Comparison of ENCODE assay signal across 25 cellular contexts in genomic region chr6:11493979-11494378, GRCh38. TPM values are rescaled to one million over a fixed set of nuclear protein-coding genes. Genes with fewer than 3 reads are reported as not detected.
DNase-seq lines count a peak whose midpoint lies in the region; ATAC-seq and TF ChIP-seq lines count a peak whose summit lies in the region.
"Had no signal": no experiment of that assay in that cellular context is flagged by ENCODE, and none has a peak within 500 bp of the region (broad histone marks: within the 10 kb centered on the region; RNA-seq: fewer than 3 reads in every experiment).

No MANE protein-coding gene starts in this region.

- peaks cover 5% of the 10 kb centered on the region for H3K4me1 ChIP-seq in IMR-90 (ENCODE audit: control insufficient read depth, insufficient read depth, low read length)
- peaks cover 12% of the 10 kb centered on the region for H3K4me1 ChIP-seq in osteoblast (ENCODE audit: insufficient read depth, low read length)
- H3K4me1 ChIP-seq: uterus had no signal

- H3K36me3 Mint-ChIP-seq in natural killer cell: no peaks in the 10 kb centered on the region
- H3K36me3 Mint-ChIP-seq: activated naive CD4-positive, alpha-beta T cell treated with anti-CD3 and anti-CD28 coated beads, Interleukin-2, amount 50 U/mL, for 72 hours; naive thymus-derived CD4-positive, alpha-beta T cell; stimulated activated naive B cell treated with anti-CD40 and anti-IgM and Interleukin-4, amounts not matched to agents 10 μg/mL and 1 μg/mL and 100 μg/mL, for 72 hours had no signal

- H3K27ac Mint-ChIP-seq in natural killer cell: no peak overlapping the region
- H3K27ac Mint-ChIP-seq: activated naive CD4-positive, alpha-beta T cell treated with anti-CD3 and anti-CD28 coated beads, Interleukin-2, amount 50 U/mL, for 72 hours; activated T-helper 2 cell treated with anti-CD3 and anti-CD28 coated beads, Interferon-gamma antibody, Interleukin-2, Interleukin-4, amounts not matched to agents 10 μg/mL and 5 μg/mL and 100 μg/mL, durations not matched to agents 14 hours and 24 hours and 36 hours; naive thymus-derived CD4-positive, alpha-beta T cell had no signal

- H3K56ac ChIP-seq in IMR-90 (ENCODE audit: extremely low read depth, insufficient read depth, low read length): no peak overlapping the region

- POLR2A ChIA-PET in IMR-90 (lab: Charles Lee; ENCODE audit: unreplicated experiment): no interaction called here

- CTCF ChIA-PET in IMR-90 (lab: Yijun Ruan, JAX): interaction anchor here (0.6 to 1.2 kb wide), 3 partner anchors 322 to 475 kb away, joined by 3 read pairs; no protein-coding TSS in a partner anchor

- H3K27me3 ChIP-seq in IMR-90 (ENCODE audit: control insufficient read depth, insufficient read depth, low read length) (no peaks in the 10 kb centered on the region), osteoblast (ENCODE audit: insufficient read depth, low read length) (no peaks in the 10 kb centered on the region)
- H3K27me3 ChIP-seq: spleen, uterus had no signal

- no TSS peak for BruUV-seq in IMR-90 (replicated peaks; lab: Mats Ljungman, UMichigan)

- H3K4ac ChIP-seq in IMR-90 (ENCODE audit: low read depth, low read length): no peak overlapping the region

- intact Hi-C loops in IMR-90 (cut with micrococcal nuclease): loop anchor here (5.0 kb wide), 1 partner anchor 167 kb away; no protein-coding TSS in a partner anchor
- intact Hi-C loops in natural killer cell (cut with micrococcal nuclease): loop anchor here (10.0 kb wide), 1 partner anchor 539 kb away; no protein-coding TSS in a partner anchor
- intact Hi-C loops in Right ventricle myocardium superior (cut with DNase I): loop anchor here (10.0 kb wide), 1 partner anchor 319 kb away; no protein-coding TSS in a partner anchor

- no peak overlapping the region for H4K5ac ChIP-seq in IMR-90 (ENCODE audit: low read depth, low read length)

- no peaks in the 10 kb centered on the region for H3K9me3 Mint-ChIP-seq in natural killer cell
- H3K9me3 Mint-ChIP-seq: activated naive CD4-positive, alpha-beta T cell treated with anti-CD3 and anti-CD28 coated beads, Interleukin-2, amount 50 U/mL, for 72 hours; activated T-helper 2 cell treated with anti-CD3 and anti-CD28 coated beads, Interferon-gamma antibody, Interleukin-2, Interleukin-4, amounts not matched to agents 10 μg/mL and 5 μg/mL and 100 μg/mL, durations not matched to agents 14 hours and 24 hours and 36 hours; CD14-positive monocyte; naive thymus-derived CD4-positive, alpha-beta T cell had no signal

- no peak for TF ChIP-seq POLR2A in IMR-90 (IDR thresholded peaks at IDR 0.05; ENCODE audit: low read depth, low read length)

- no CpG with 5 or more reads among the region's 5 CpGs for WGBS in IMR-90 (ENCODE audit: extremely low coverage in 2 of 2, insufficient read length in 1 of 2), 2 experiments

- H3K9me3 ChIP-seq in IMR-90 (ENCODE audit: control insufficient read depth, insufficient read depth, low read length): no peaks in the 10 kb centered on the region
- no peaks in the 10 kb centered on the region for H3K9me3 ChIP-seq in osteoblast (ENCODE audit: low read depth, low read length)
- H3K9me3 ChIP-seq: heart right ventricle, spleen, uterus had no signal

- H2AFZ ChIP-seq in IMR-90 (replicated peaks; ENCODE audit: low read length, poor library complexity) (no peak overlapping the region), osteoblast (ENCODE audit: low read length) (no peak overlapping the region)

- no peak for TF ChIP-seq RAD21 in IMR-90 (IDR thresholded peaks at IDR 0.05; ENCODE audit: low read length)

- in situ Hi-C loops in IMR-90 (cut with MboI; ENCODE audit: low sequenced_read_pairs): loop anchor here (10.0 kb wide), 1 partner anchor 259 kb away; the partner anchor contains the start of gene NEDD9

- H2BK120ac ChIP-seq in IMR-90 (ENCODE audit: low read depth, low read length): no peak overlapping the region; the same call in 1 of the 2 replicates

- no peak overlapping the region for H3K23ac ChIP-seq in IMR-90 (ENCODE audit: low read depth, low read length)

- no peaks in the 10 kb centered on the region for H3K79me1 ChIP-seq in IMR-90 (ENCODE audit: low read depth in 1 of 2, low read length in 2 of 2)

- no peak overlapping the region for H3K18ac ChIP-seq in IMR-90 (ENCODE audit: low read depth, low read length)

- DNase-seq in D341Med (ENCODE audit: low spot score) (peak; percentile 37), IMR-90 (no peak), astrocyte of the hippocampus (ENCODE audit: low read depth, low spot score) (peak; percentile 47), osteoblast (ENCODE audit: insufficient read length, low spot score, missing footprints) (peak; percentile 50), natural killer cell (no peak), Right ventricle myocardium superior (no peak)
- DNase-seq: activated CD8-positive, alpha-beta memory T cell treated with anti-CD3 and anti-CD28 coated beads, Interleukin-2, amount 50 U/mL, for 48 hours; GOT3; heart right ventricle; Kasumi-1; naive thymus-derived CD4-positive, alpha-beta T cell; NCI-H1048; NCI-H1694 treated with DMSO at 0.1 percent for 48 hours; NCI-H69; spleen; stimulated activated CD4-positive, alpha-beta T cell treated with anti-CD3 and anti-CD28 coated beads, Interleukin-4, amount 100 ng/mL, for 1 hour; stimulated activated naive B cell treated with anti-CD40 and anti-IgM and Interleukin-4, amounts not matched to agents 10 μg/mL and 1 μg/mL and 100 μg/mL, for 72 hours; uterus had no signal

- no peak overlapping the region for H2BK20ac ChIP-seq in IMR-90 (ENCODE audit: low read depth, low read length)

- H2AK5ac ChIP-seq in IMR-90 (ENCODE audit: low read depth, low read length): no peak overlapping the region

- H3K79me2 ChIP-seq in osteoblast (ENCODE audit: insufficient read depth, low read length): no peaks in the 10 kb centered on the region

- H4K20me1 ChIP-seq in IMR-90 (ENCODE audit: insufficient read depth, low read length) (no peaks in the 10 kb centered on the region), osteoblast (ENCODE audit: insufficient read depth, low read length) (no peaks in the 10 kb centered on the region)

- H3K14ac ChIP-seq in IMR-90 (replicated peaks; ENCODE audit: low read depth, low read length): no peak overlapping the region

- H2AK9ac ChIP-seq in IMR-90 (replicated peaks; ENCODE audit: low read depth, low read length, poor library complexity): no peak overlapping the region

- peak overlapping the region; percentile 38; the same call in 1 of the 3 replicates for H2BK15ac ChIP-seq in IMR-90 (ENCODE audit: low read depth, low read length)

- dilution Hi-C loops in IMR-90 (cut with HindIII; ENCODE audit: low sequenced_read_pairs, unreplicated experiment): no loop called here

- no peaks in the 10 kb centered on the region for H3K4me1 Mint-ChIP-seq in natural killer cell

- H3K4me3 ChIP-seq in IMR-90 (ENCODE audit: insufficient read depth, low read depth, low read length) (no peak overlapping the region), osteoblast (ENCODE audit: insufficient read depth, low read length) (no peak overlapping the region)
- H3K4me3 ChIP-seq: heart right ventricle, SK-N-MC, spleen, uterus had no signal

- H3K27ac ChIP-seq in IMR-90 (ENCODE audit: insufficient read depth, low read length): no peak overlapping the region
- H3K27ac ChIP-seq in osteoblast (ENCODE audit: low read depth, low read length): no peak overlapping the region
- H3K27ac ChIP-seq: heart right ventricle, RWPE1, SK-N-MC, uterus, VCaP had no signal

- H3K9ac ChIP-seq in IMR-90 (ENCODE audit: low read depth, low read length): no peak overlapping the region

- no peak overlapping the region for H2BK5ac ChIP-seq in IMR-90 (ENCODE audit: low read depth, low read length, poor library complexity, severe bottlenecking)

- ATAC-seq in IMR-90 (ENCODE audit: low read depth) (no peak), natural killer cell (no peak), Right ventricle myocardium superior (ENCODE audit: poor library complexity) (no peak), GM21717 (IDR thresholded peaks at IDR 0.05; ENCODE audit: unreplicated experiment) (no peak)
- ATAC-seq: naive thymus-derived CD4-positive, alpha-beta T cell had no signal

- H3K4me2 ChIP-seq in IMR-90 (ENCODE audit: low read depth, low read length) (no peak overlapping the region), osteoblast (ENCODE audit: insufficient read depth, low read length) (no peak overlapping the region)

- peaks cover 13% of the 10 kb centered on the region for H3K9me1 ChIP-seq in IMR-90 (ENCODE audit: insufficient read depth, low read length)

- no peak overlapping the region for H4K8ac ChIP-seq in IMR-90 (ENCODE audit: low read depth in 2 of 2, low read length in 2 of 2)

- H3K4me3 Mint-ChIP-seq in natural killer cell: no peak overlapping the region
- H3K4me3 Mint-ChIP-seq: CD14-positive monocyte; naive thymus-derived CD4-positive, alpha-beta T cell; stimulated activated naive B cell treated with anti-CD40 and anti-IgM and Interleukin-4, amounts not matched to agents 10 μg/mL and 1 μg/mL and 100 μg/mL, for 72 hours had no signal

- H3K27me3 Mint-ChIP-seq in natural killer cell (ENCODE audit: low read depth in 2 of 2): no peaks in the 10 kb centered on the region
- H3K27me3 Mint-ChIP-seq: naive thymus-derived CD4-positive, alpha-beta T cell; stimulated activated naive B cell treated with anti-CD40 and anti-IgM and Interleukin-4, amounts not matched to agents 10 μg/mL and 1 μg/mL and 100 μg/mL, for 72 hours had no signal

- TF ChIP-seq CTCF in IMR-90 (conservative IDR thresholded peaks at IDR 0.05; ENCODE audit: low read depth, low read length) (no peak), osteoblast (IDR thresholded peaks at IDR 0.05; ENCODE audit: extremely low read depth, low read depth, low read length) (no peak), natural killer cell (IDR thresholded peaks at IDR 0.05) (no peak)

- H3K36me3 ChIP-seq in IMR-90 (ENCODE audit: control insufficient read depth, insufficient read depth, low read length): no peaks in the 10 kb centered on the region
- no peaks in the 10 kb centered on the region for H3K36me3 ChIP-seq in osteoblast (ENCODE audit: insufficient read depth, low read length)
- H3K36me3 ChIP-seq: heart right ventricle, spleen, uterus had no signal

- H4K91ac ChIP-seq in IMR-90 (ENCODE audit: insufficient read depth, low read depth, low read length): 0 out of 2 replicates have a peak overlapping the region, but pooled peaks have one; percentile 20

TF ChIP-seq in IMR-90, 13 proteins besides CTCF, POLR2A, EP300 and RAD21 (continues in another document):
- TF ChIP-seq CHD1 (IDR thresholded peaks at IDR 0.05; ENCODE audit: low read depth, low read length): no peak
- no peak for TF ChIP-seq FOS (IDR thresholded peaks at IDR 0.05; ENCODE audit: low read depth, low read length)
- TF ChIP-seq RCOR1 (IDR thresholded peaks at IDR 0.05; ENCODE audit: insufficient replicate concordance, low read length): no peak
- no peak for TF ChIP-seq SMC3 (IDR thresholded peaks at IDR 0.05; ENCODE audit: low read depth, low read length)
- TF ChIP-seq CEBPB (IDR thresholded peaks at IDR 0.05; ENCODE audit: low read depth, low read length): no peak

RNA-seq across cellular contexts. Expression of gene TMEM170B, which starts 43.6 kb away (rescaled TPM):
- total RNA-seq in IMR-90 (2012; rRNA removed): 0.18 and 0.28 TPM in 2 replicates
- 0.07 and 0.10 TPM in 2 replicates for polyA plus RNA-seq in IMR-90 (2012; rRNA removed)
- 0.02 TPM in 1 of 2 replicates, not detected in the other for polyA plus RNA-seq in IMR-90 (2012; cell fraction: cytosol; rRNA removed)
- polyA plus RNA-seq in IMR-90 (2012; cell fraction: nucleus; rRNA removed; ENCODE audit: low replicate concordance): 0.01 and 0.09 TPM in 2 replicates
- total RNA-seq in osteoblast: 3.8 and 4.0 TPM in 2 replicates
- total RNA-seq in natural killer cell: 1 to 10 TPM; 1.8 to 3.6 (median 2.5) TPM
- 4.5 TPM for total RNA-seq in Right ventricle myocardium superior

Comparison
In these comparisons a context has a peak if more than half of its experiments do, and no peak if none do; other contexts are left out.
1. DNase-seq: peak in D341Med (single experiment), astrocyte of the hippocampus (single experiment) and osteoblast (single experiment); none in IMR-90 (single experiment), natural killer cell (single experiment) and Right ventricle myocardium superior (single experiment).